In genomic region chr11:45964911-45965389, GRCh38 we compare ENCODE assay signal across 8 cellular contexts. TPM values are rescaled to one million over a fixed set of nuclear protein-coding genes. Genes with fewer than 3 reads are reported as not detected.
DNase-seq lines count a peak whose midpoint lies in the region; ATAC-seq and TF ChIP-seq lines count a peak whose summit lies in the region.

No MANE protein-coding gene starts in this region.

- no peak overlapping the region for H3K4me3 Mint-ChIP-seq in brain

- no peak overlapping the region for H2AFZ ChIP-seq in DND-41 (ENCODE audit: low read depth, low read length)

- peaks cover 47% of the 10 kb centered on the region for H3K36me3 Mint-ChIP-seq in brain

- H3K9ac ChIP-seq in DND-41 (ENCODE audit: low read depth, low read length), result no peak overlapping the region

- H3K4me1 ChIP-seq in DND-41 (ENCODE audit: insufficient read depth, low read length), result peaks cover 4% of the 10 kb centered on the region; the same call in 1 of the 2 replicates

- no peaks in the 10 kb centered on the region for H3K9me3 Mint-ChIP-seq in brain

- H3K4me2 ChIP-seq in DND-41 (ENCODE audit: insufficient read depth, low read length), result no peak overlapping the region

- H3K79me2 ChIP-seq in DND-41 (ENCODE audit: insufficient read depth, low read length), result no peaks in the 10 kb centered on the region

- no peaks in the 10 kb centered on the region for H3K27me3 ChIP-seq in DND-41 (ENCODE audit: insufficient read depth, low read length, poor library complexity)

- H3K36me3 ChIP-seq in DND-41 (ENCODE audit: insufficient read depth, low read length), result peaks cover 56% of the 10 kb centered on the region

- 0 out of 2 replicates have a peak overlapping the region, but pooled peaks have one; percentile 9 for H3K27ac ChIP-seq in DND-41 (ENCODE audit: low read length)

- ATAC-seq in DND-41 (ENCODE audit: insufficient read depth, low read depth), result peak; percentile 98
- ATAC-seq in HG02678 (IDR thresholded peaks at IDR 0.05; ENCODE audit: unreplicated experiment), result peak; percentile 69
- ATAC-seq in GM18858 (IDR thresholded peaks at IDR 0.05; ENCODE audit: unreplicated experiment), result no peak

- TF ChIP-seq CTCF in DND-41 (IDR thresholded peaks at IDR 0.05; ENCODE audit: borderline replicate concordance, extremely low read depth, low read length, poor library complexity, severe bottlenecking) (peak; percentile 94), brain (conservative IDR thresholded peaks at IDR 0.05) (peak; percentile 90 to 91)

- H3K27ac Mint-ChIP-seq in brain, result no peak overlapping the region

- H3K27me3 Mint-ChIP-seq in brain, result no peaks in the 10 kb centered on the region

- DNase-seq in DND-41 (peak; percentile 67), NCI-H2107 treated with DMSO at 0.1 percent for 48 hours (lab: John Stamatoyannopoulos, UW; ENCODE audit: unreplicated experiment) (peak; percentile 66), UCSD-AML1 (lab: John Stamatoyannopoulos, UW; ENCODE audit: unreplicated experiment) (peak; percentile 28), iPS DF 4.7 (ENCODE audit: extremely low read depth, low spot score) (peak; percentile 79)
- peak; percentile 35 for DNase-seq in stimulated activated CD4-positive, alpha-beta T cell treated with anti-CD3 and anti-CD28 coated beads, Interleukin-12 subunit alpha, Interleukin-12 subunit beta, amount 100 ng/mL, for 4 hours

- no peaks in the 10 kb centered on the region for H4K20me1 ChIP-seq in DND-41 (ENCODE audit: insufficient read depth, low read length)

- no peaks in the 10 kb centered on the region for H3K4me1 Mint-ChIP-seq in brain

- no peak overlapping the region for H3K4me3 ChIP-seq in DND-41 (ENCODE audit: low read depth in 1 of 2, low read length in 2 of 2)

- H3K9me3 ChIP-seq in DND-41 (ENCODE audit: insufficient read depth, low read length, severe bottlenecking), result no peaks in the 10 kb centered on the region

RNA-seq across cellular contexts. Expression of gene LARGE2, which starts 42.5 kb away (rescaled TPM):
- 1.2 TPM for polyA plus RNA-seq in brain (ENCODE audit: insufficient read depth, low read depth, low replicate concordance)

RNA-seq across cellular contexts. Expression of gene PEX16, which starts 47.3 kb away (rescaled TPM):
- polyA plus RNA-seq in brain (ENCODE audit: insufficient read depth, low read depth, low replicate concordance), result 37.4 TPM

RNA-seq across cellular contexts. Expression of gene FREY1, which starts 57.9 kb away (rescaled TPM):
- 0.49 TPM for polyA plus RNA-seq in brain (ENCODE audit: insufficient read depth, low read depth, low replicate concordance)

Comparison
In these comparisons a context has a peak if more than half of its experiments do, and no peak if none do; other contexts are left out.
1. DNase-seq: peak in every context shown above with its lines; median percentile 79 in iPS DF 4.7; 67 in DND-41; 66 in NCI-H2107 treated with DMSO at 0.1 percent for 48 hours; 35 in stimulated activated CD4-positive, alpha-beta T cell treated with anti-CD3 and anti-CD28 coated beads, Interleukin-12 subunit alpha, Interleukin-12 subunit beta, amount 100 ng/mL, for 4 hours; 28 in UCSD-AML1.